Comparison of ENCODE assay signal across 19 cellular contexts in genomic region chr12:95718772-95719171, GRCh38.
"Had no signal": no experiment of that assay in that cellular context is flagged by ENCODE, and none has a peak within 500 bp of the region (broad histone marks: within the 10 kb centered on the region; RNA-seq: fewer than 3 reads in every experiment).

No MANE protein-coding gene starts in this region.

- H3K4me2 ChIP-seq: smooth muscle cell had no signal

- H3K4me1 ChIP-seq: parathyroid adenoma, testis had no signal

- H2AFZ ChIP-seq: parathyroid adenoma had no signal

- H3K27ac ChIP-seq: parathyroid adenoma, right lobe of liver, testis had no signal

- H3K27me3 ChIP-seq: dorsolateral prefrontal cortex, right lobe of liver, testis, tibial artery had no signal

- H3K36me3 ChIP-seq: right lobe of liver, tibial artery had no signal

- H3K9ac ChIP-seq: parathyroid adenoma had no signal

- ATAC-seq: natural killer cell; stimulated activated effector memory CD8-positive, alpha-beta T cell treated with anti-CD3 and anti-CD28 coated beads, Interleukin-12 subunit alpha, Interleukin-12 subunit beta, amount 100 ng/mL, for 72 hours had no signal

- DNase-seq: dorsolateral prefrontal cortex; effector CD4-positive, alpha-beta T cell; hypothalamus; immature natural killer cell; islet precursor cell; kidney glomerular epithelial cell; natural killer cell; occipital lobe; right lobe of liver; stimulated activated CD4-positive, alpha-beta T cell treated with anti-CD3 and anti-CD28 coated beads, Interleukin-2, amount 100 ng/mL, for 24 hours; stimulated activated CD4-positive, alpha-beta T cell treated with anti-CD3 and anti-CD28 coated beads, Interleukin-4, amount 100 ng/mL, for 24 hours; stimulated activated naive CD4-positive, alpha-beta T cell treated with Interleukin-2 at 50 U/mL for 16 hours; substantia nigra; testis; tibial artery had no signal

- H3K4me3 ChIP-seq: lung, right lobe of liver, smooth muscle cell, testis, tibial artery had no signal

- H3K79me2 ChIP-seq: parathyroid adenoma had no signal

- H3K9me3 ChIP-seq: right lobe of liver, testis, tibial artery had no signal
